ENCODE assay signal across 9 cellular contexts in the genomic region with DNA sequence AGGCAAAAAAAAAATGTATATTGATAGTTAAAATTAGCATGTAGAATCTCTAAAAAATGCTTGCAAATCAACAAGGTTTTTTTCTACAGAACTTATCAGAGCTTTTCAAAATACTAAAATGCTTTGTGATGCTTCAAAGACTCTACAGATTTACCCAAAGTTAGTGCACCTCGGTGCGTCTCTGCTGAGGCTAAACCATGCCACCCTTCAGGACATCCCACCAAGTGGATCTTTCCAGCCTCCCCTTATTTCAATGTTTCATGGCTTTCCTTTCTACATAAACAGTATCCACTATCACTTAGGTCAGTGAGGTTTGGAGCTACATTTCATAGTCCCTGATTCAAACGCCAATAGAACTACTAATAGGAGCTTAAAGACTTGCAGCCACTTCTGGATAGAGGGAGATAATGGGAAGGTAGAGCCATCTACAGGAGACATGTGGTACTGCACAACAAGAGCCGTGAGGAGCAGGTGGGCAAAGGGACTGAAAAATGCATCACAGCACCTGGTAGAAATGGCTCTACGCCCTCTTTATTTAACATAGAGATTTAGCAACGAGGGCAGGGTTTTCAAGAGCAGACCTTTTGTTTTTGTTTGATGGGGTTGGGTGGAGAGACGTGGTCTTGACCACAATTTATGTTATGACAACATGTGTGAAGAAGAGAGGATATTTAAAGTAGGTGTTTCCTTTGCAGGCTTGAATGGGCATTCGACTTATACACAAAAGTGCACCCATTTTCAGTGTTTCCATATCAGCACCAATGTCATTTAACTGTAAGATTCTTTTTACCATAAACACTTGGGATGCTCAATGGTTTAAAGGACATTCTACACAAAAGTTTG. TPM values are rescaled to one million over a fixed set of nuclear protein-coding genes. Genes with fewer than 3 reads are reported as not detected.
DNase-seq lines count a peak whose midpoint lies in the region; ATAC-seq and TF ChIP-seq lines count a peak whose summit lies in the region.
"Had no signal": no experiment of that assay in that cellular context is flagged by ENCODE, and none has a peak within 500 bp of the region (broad histone marks: within the 10 kb centered on the region; RNA-seq: fewer than 3 reads in every experiment).

No MANE protein-coding gene starts in this region.

- H3K27me3 Mint-ChIP-seq in activated naive CD4-positive, alpha-beta T cell treated with anti-CD3 and anti-CD28 coated beads, Interleukin-2, amount 10 ng/mL, durations not matched to agents 7 days and 5 days = peaks cover 12% of the 10 kb centered on the region

- 27 to 31% (median 31%) methylated on average over 8 of the region's 8 CpGs for WGBS in heart left ventricle, 4 donors

- no peaks in the 10 kb centered on the region for H3K4me1 ChIP-seq in heart left ventricle

- H3K9me3 ChIP-seq in heart left ventricle = no peaks in the 10 kb centered on the region

- CTCF ChIA-PET in activated naive CD4-positive, alpha-beta T cell treated with anti-CD3 and anti-CD28 coated beads, Interleukin-2, amount 10 ng/mL, durations not matched to agents 7 days and 5 days (lab: Charles Lee) = interaction anchor here (0.6 to 3.1 kb wide), 15 partner anchors 8 to 883 kb away, joined by 3 to 30 read pairs (median 4); no protein-coding TSS in a partner anchor

- intact Hi-C loops in heart left ventricle (cut with DNase I) = loop anchor here in 9 of 10 donors (2.0 to 10.0 kb wide), 6 partner anchors 241 to 991 kb away; no protein-coding TSS in a partner anchor

- no peaks in the 10 kb centered on the region for H3K36me3 ChIP-seq in heart left ventricle

- no peak overlapping the region for H3K27ac Mint-ChIP-seq in activated naive CD4-positive, alpha-beta T cell treated with anti-CD3 and anti-CD28 coated beads, Interleukin-2, amount 10 ng/mL, durations not matched to agents 7 days and 5 days

- H3K4me3 ChIP-seq in GM12875 (ENCODE audit: low read depth, low read length) (no peak overlapping the region), heart left ventricle (no peak overlapping the region)

- DNase-seq in AG20443 (ENCODE audit: low spot score) (peak; percentile 76), NCI-H524 treated with DMSO at 0.1 percent for 48 hours (lab: John Stamatoyannopoulos, UW) (peak; percentile 14), heart left ventricle (no peak), pulmonary artery endothelial cell (ENCODE audit: low read depth, low spot score) (peak; percentile 7)
- DNase-seq in activated naive CD4-positive, alpha-beta T cell treated with anti-CD3 and anti-CD28 coated beads, Interleukin-2, amount 10 ng/mL, durations not matched to agents 7 days and 5 days = peak; percentile 50

- ATAC-seq in HG03378 (IDR thresholded peaks at IDR 0.05; ENCODE audit: unreplicated experiment) = peak; percentile 75
- ATAC-seq in heart left ventricle = peak; percentile 55 to 75 (median 64)
- ATAC-seq in HG02588 (IDR thresholded peaks at IDR 0.05; ENCODE audit: unreplicated experiment) = no peak

- H3K4me1 Mint-ChIP-seq in activated naive CD4-positive, alpha-beta T cell treated with anti-CD3 and anti-CD28 coated beads, Interleukin-2, amount 10 ng/mL, durations not matched to agents 7 days and 5 days = no peaks in the 10 kb centered on the region

- H3K27ac ChIP-seq in heart left ventricle = no peak overlapping the region

- TF ChIP-seq CTCF in GM12875 (IDR thresholded peaks at IDR 0.05; ENCODE audit: borderline replicate concordance, insufficient read depth, low read depth, low read length) (peak; percentile 83), heart left ventricle (IDR thresholded peaks at IDR 0.05) (peak; percentile 80 to 92 (median 86))

- H3K27me3 ChIP-seq in heart left ventricle = peaks cover 0 to 11% (median 0%) of the 10 kb centered on the region in 9 donors

- no peaks in the 10 kb centered on the region for H3K9me3 Mint-ChIP-seq in activated naive CD4-positive, alpha-beta T cell treated with anti-CD3 and anti-CD28 coated beads, Interleukin-2, amount 10 ng/mL, durations not matched to agents 7 days and 5 days

- no peak overlapping the region for H3K4me3 Mint-ChIP-seq in activated naive CD4-positive, alpha-beta T cell treated with anti-CD3 and anti-CD28 coated beads, Interleukin-2, amount 10 ng/mL, durations not matched to agents 7 days and 5 days

- TF ChIP-seq POLR2A in heart left ventricle (IDR thresholded peaks at IDR 0.05) = no peak

- H3K36me3 Mint-ChIP-seq in activated naive CD4-positive, alpha-beta T cell treated with anti-CD3 and anti-CD28 coated beads, Interleukin-2, amount 10 ng/mL, durations not matched to agents 7 days and 5 days = no peaks in the 10 kb centered on the region

RNA-seq across cellular contexts. Expression of a gene that starts 56.1 kb away (rescaled TPM):
- total RNA-seq in heart left ventricle (not detected), pulmonary artery endothelial cell (not detected in 2 replicates)
- not detected for polyA plus RNA-seq in heart left ventricle
- total RNA-seq: mononuclear cell had no signal

Comparison
In these comparisons a context has a peak if more than half of its experiments do, and no peak if none do; other contexts are left out.
1. DNase-seq: peak in AG20443 (single experiment), NCI-H524 treated with DMSO at 0.1 percent for 48 hours (single experiment), activated naive CD4-positive, alpha-beta T cell treated with anti-CD3 and anti-CD28 coated beads, Interleukin-2, amount 10 ng/mL, durations not matched to agents 7 days and 5 days (single experiment) and pulmonary artery endothelial cell (single experiment); none in heart left ventricle (0 of 5).